9 cellular contexts compared by ENCODE assay signal in the genomic region with DNA sequence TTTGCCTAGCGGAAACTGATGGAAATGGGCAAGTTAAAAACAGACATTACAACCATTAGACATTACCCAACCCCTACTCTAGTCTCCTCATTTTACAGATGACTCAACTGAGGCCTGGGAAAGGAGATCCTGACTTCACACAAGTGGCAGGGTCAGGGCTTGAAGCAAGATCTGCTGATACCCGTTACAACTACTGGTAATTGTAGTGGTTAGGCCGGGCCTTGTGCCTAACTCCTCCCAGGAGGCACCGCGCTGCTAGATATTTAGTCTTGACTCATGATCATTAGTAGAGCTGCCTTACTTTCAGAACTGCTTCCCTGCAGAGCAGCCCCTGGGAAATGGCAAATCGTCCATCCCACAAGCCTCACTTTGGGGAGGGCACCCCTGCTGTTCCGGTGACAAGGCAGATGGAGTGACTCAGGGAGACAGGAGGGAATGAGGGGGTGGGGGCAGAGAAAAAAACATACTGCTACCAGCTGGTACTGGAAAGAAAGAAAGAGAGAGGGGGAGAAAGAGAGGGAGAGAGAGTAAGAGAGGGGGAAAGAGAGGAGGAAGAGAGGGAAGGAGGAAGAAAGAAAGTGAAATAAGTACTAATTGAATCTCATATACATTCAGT. TPM values are rescaled to one million over a fixed set of nuclear protein-coding genes. Genes with fewer than 3 reads are reported as not detected.
DNase-seq lines count a peak whose midpoint lies in the region; TF ChIP-seq lines count a peak whose summit lies in the region.
"Had no signal": no experiment of that assay in that cellular context is flagged by ENCODE, and none has a peak within 500 bp of the region (broad histone marks: within the 10 kb centered on the region; RNA-seq: fewer than 3 reads in every experiment).

No MANE protein-coding gene starts in this region.

- H3K4me2 ChIP-seq in KMS-11: peak overlapping the region; percentile 51; the same call in 1 of the 2 replicates

- H3K36me3 Mint-ChIP-seq in neural crest cell (ENCODE audit: low read depth): no peaks in the 10 kb centered on the region

- peaks cover 4% of the 10 kb centered on the region for H3K4me1 ChIP-seq in KMS-11 (ENCODE audit: low read depth, poor library complexity, severe bottlenecking)
- H3K4me1 ChIP-seq in effector memory CD4-positive, alpha-beta T cell (ENCODE audit: control insufficient read depth, insufficient read depth, low read length, poor library complexity, severe bottlenecking): peaks cover 12% of the 10 kb centered on the region

- H3K9ac ChIP-seq in KMS-11: no peak overlapping the region

- H3K36me3 ChIP-seq in KMS-11 (ENCODE audit: insufficient read depth): no peaks in the 10 kb centered on the region
- H3K36me3 ChIP-seq in effector memory CD4-positive, alpha-beta T cell (ENCODE audit: control insufficient read depth, insufficient read depth, low read length): no peaks in the 10 kb centered on the region
- H3K36me3 ChIP-seq: cardiac muscle cell had no signal

- no peaks in the 10 kb centered on the region for H3K79me2 ChIP-seq in KMS-11 (ENCODE audit: insufficient read depth, low read depth)

- DNase-seq in NCI-H2227 (lab: John Stamatoyannopoulos, UW; ENCODE audit: unreplicated experiment) (peak; percentile 9), NCI-H2227 treated with DMSO at 0.1 percent for 48 hours (lab: John Stamatoyannopoulos, UW) (no peak), neural crest cell (ENCODE audit: low read depth, low spot score) (no peak), globus pallidus (ENCODE audit: low spot score) (no peak), DMS53 (lab: John Stamatoyannopoulos, UW) (no peak)
- DNase-seq in activated CD4-positive, CD25-positive, alpha-beta regulatory T cell treated with anti-CD3 and anti-CD28 coated beads, Interleukin-2, amount 50 U/mL, for 72 hours: peak; percentile 44
- DNase-seq in effector memory CD4-positive, alpha-beta T cell: peak; percentile 9 to 26 (median 11)

- H3K9me3 ChIP-seq in effector memory CD4-positive, alpha-beta T cell (ENCODE audit: control insufficient read depth, low read length): no peaks in the 10 kb centered on the region

- H3K4me3 ChIP-seq in KMS-11 (IDR thresholded peaks at IDR 0.05; ENCODE audit: insufficient read depth, low read depth, low read length): no peak overlapping the region
- no peak overlapping the region for H3K4me3 ChIP-seq in effector memory CD4-positive, alpha-beta T cell (ENCODE audit: insufficient read depth, low read depth, low read length, poor library complexity, severe bottlenecking)

- no peak overlapping the region for H3K27ac ChIP-seq in KMS-11
- H3K27ac ChIP-seq in effector memory CD4-positive, alpha-beta T cell (ENCODE audit: insufficient read depth, low read length, poor library complexity, severe bottlenecking): peak overlapping the region; percentile 29
- H3K27ac ChIP-seq: cardiac muscle cell had no signal

- peak overlapping the region; percentile 80 for H3K4me3 Mint-ChIP-seq in neural crest cell

- H3K27me3 ChIP-seq in KMS-11 (ENCODE audit: insufficient read depth, low read depth): no peaks in the 10 kb centered on the region
- H3K27me3 ChIP-seq in effector memory CD4-positive, alpha-beta T cell (replicated peaks; ENCODE audit: control insufficient read depth, insufficient read depth, low read length, poor library complexity, severe bottlenecking): no peaks in the 10 kb centered on the region
- H3K27me3 ChIP-seq: cardiac muscle cell had no signal

- H4K20me1 ChIP-seq in KMS-11 (ENCODE audit: insufficient read depth): no peaks in the 10 kb centered on the region

- H3K27me3 Mint-ChIP-seq in neural crest cell (ENCODE audit: low read depth): no peaks in the 10 kb centered on the region

- peaks cover 7% of the 10 kb centered on the region for H3K4me1 Mint-ChIP-seq in neural crest cell

- TF ChIP-seq CTCF in KMS-11 (conservative IDR thresholded peaks at IDR 0.05; ENCODE audit: low read depth, low read length): no peak
- no peak for TF ChIP-seq CTCF in neural crest cell (conservative IDR thresholded peaks at IDR 0.05)

- H3K9me3 Mint-ChIP-seq in neural crest cell: peaks cover 7% of the 10 kb centered on the region

- H3K27ac Mint-ChIP-seq in neural crest cell (ENCODE audit: unreplicated experiment): no peak overlapping the region

- peak overlapping the region; percentile 85; the same call in 1 of the 2 replicates for H2AFZ ChIP-seq in KMS-11 (ENCODE audit: low read depth)

RNA-seq across cellular contexts. Expression of gene ARHGEF6, which starts 12.2 kb away (rescaled TPM):
- total RNA-seq in neural crest cell: 2.7 and 3.0 TPM in 2 replicates

Comparison
In these comparisons a context has a peak if more than half of its experiments do, and no peak if none do; other contexts are left out.
1. DNase-seq: peak in NCI-H2227 (single experiment), activated CD4-positive, CD25-positive, alpha-beta regulatory T cell treated with anti-CD3 and anti-CD28 coated beads, Interleukin-2, amount 50 U/mL, for 72 hours (single experiment) and effector memory CD4-positive, alpha-beta T cell (3 of 3); none in NCI-H2227 treated with DMSO at 0.1 percent for 48 hours (single experiment), neural crest cell (single experiment), globus pallidus (single experiment) and DMS53 (single experiment).